In genomic region chr1:218728994-218729393, GRCh38 we compare ENCODE assay signal across 21 cellular contexts.
DNase-seq lines count a peak whose midpoint lies in the region; ATAC-seq and TF ChIP-seq lines count a peak whose summit lies in the region.
"Had no signal": no experiment of that assay in that cellular context is flagged by ENCODE, and none has a peak within 500 bp of the region (broad histone marks: within the 10 kb centered on the region; RNA-seq: fewer than 3 reads in every experiment).

No MANE protein-coding gene starts in this region.

- peak overlapping the region; percentile 33 for H3K27ac Mint-ChIP-seq in neural progenitor cell
- H3K27ac Mint-ChIP-seq: B cell, CD14-positive monocyte had no signal

- no peaks in the 10 kb centered on the region for H3K9me3 Mint-ChIP-seq in neural progenitor cell

- H3K4me2 ChIP-seq in neural progenitor cell: no peak overlapping the region
- H3K4me2 ChIP-seq: A549 had no signal

- peaks cover 31% of the 10 kb centered on the region for H3K4me1 ChIP-seq in cardiac muscle cell (ENCODE audit: low read depth)
- H3K4me1 ChIP-seq in neural progenitor cell: no peaks in the 10 kb centered on the region
- H3K4me1 ChIP-seq: A549, SJSA1 had no signal

- H3K27me3 ChIP-seq in cardiac muscle cell (no peaks in the 10 kb centered on the region), neural progenitor cell (no peaks in the 10 kb centered on the region)
- H3K27me3 ChIP-seq: SJSA1 had no signal

- no peak overlapping the region for H3K4me3 Mint-ChIP-seq in neural progenitor cell
- H3K4me3 Mint-ChIP-seq: B cell, CD14-positive monocyte had no signal

- no peaks in the 10 kb centered on the region for H3K4me1 Mint-ChIP-seq in neural progenitor cell
- H3K4me1 Mint-ChIP-seq: B cell, CD14-positive monocyte had no signal

- H3K9ac ChIP-seq in neural progenitor cell: no peak overlapping the region

- H4K20me1 ChIP-seq in neural progenitor cell (ENCODE audit: low read depth): no peaks in the 10 kb centered on the region

- H2AFZ ChIP-seq in neural progenitor cell (replicated peaks): no peak overlapping the region

- H3K27ac ChIP-seq in cardiac muscle cell (peak overlapping the region; percentile 79), neural progenitor cell (no peak overlapping the region)
- H3K27ac ChIP-seq: A549, SJSA1 had no signal

- H3K4me3 ChIP-seq in cardiac muscle cell (no peak overlapping the region), neural progenitor cell (no peak overlapping the region)
- H3K4me3 ChIP-seq: A549, SJSA1 had no signal

- peak in 1 of 2 donors; percentile 74 for DNase-seq in cardiac muscle cell (ENCODE audit: low read depth in 1 of 2, low spot score in 1 of 2)
- no peak for DNase-seq in left cardiac atrium
- DNase-seq in SK-N-DZ (ENCODE audit: low spot score): peak; percentile 5
- no peak for DNase-seq in neural progenitor cell (ENCODE audit: low spot score)
- DNase-seq in NCI-H82 (lab: John Stamatoyannopoulos, UW): no peak
- DNase-seq: DMS79, HCEC 1CT, KG1, NCI-H1092 treated with DMSO at 0.1 percent for 48 hours, NCI-H1436 treated with DMSO at 0.1 percent for 48 hours, NCI-H1930, NCI-H226, NCI-H510A treated with DMSO at 0.1 percent for 48 hours, NCI-H774, SW 1271 had no signal

- no peaks in the 10 kb centered on the region for H3K79me2 ChIP-seq in neural progenitor cell (ENCODE audit: low read depth)

- no peaks in the 10 kb centered on the region for H3K27me3 Mint-ChIP-seq in neural progenitor cell (ENCODE audit: insufficient read depth, low read depth)
- H3K27me3 Mint-ChIP-seq: B cell had no signal

- no peaks in the 10 kb centered on the region for H3K36me3 Mint-ChIP-seq in neural progenitor cell
- H3K36me3 Mint-ChIP-seq: CD14-positive monocyte had no signal

- intact Hi-C loops in left cardiac atrium (cut with DNase I): no loop called here

- H3K36me3 ChIP-seq in cardiac muscle cell: no peaks in the 10 kb centered on the region
- H3K36me3 ChIP-seq in neural progenitor cell: no peaks in the 10 kb centered on the region
- H3K36me3 ChIP-seq: SJSA1 had no signal

- no peak for TF ChIP-seq CTCF in cardiac muscle cell (IDR thresholded peaks at IDR 0.05; ENCODE audit: low read depth, low read length)
- TF ChIP-seq CTCF in neural progenitor cell (IDR thresholded peaks at IDR 0.05): no peak

- ATAC-seq in left cardiac atrium: no peak
- no peak for ATAC-seq in GM19328 (IDR thresholded peaks at IDR 0.05; ENCODE audit: unreplicated experiment)
- ATAC-seq in HG03457 (IDR thresholded peaks at IDR 0.05; ENCODE audit: unreplicated experiment): no peak
- ATAC-seq: A549 had no signal

- H3K9me3 ChIP-seq in cardiac muscle cell (ENCODE audit: low read depth): no peaks in the 10 kb centered on the region
- no peaks in the 10 kb centered on the region for H3K9me3 ChIP-seq in neural progenitor cell (ENCODE audit: low read depth)
- H3K9me3 ChIP-seq: SJSA1 had no signal

- no peaks in the 10 kb centered on the region for H3F3A ChIP-seq in neural progenitor cell (ENCODE audit: low read depth)
